19 cellular contexts compared by ENCODE assay signal in the genomic region with DNA sequence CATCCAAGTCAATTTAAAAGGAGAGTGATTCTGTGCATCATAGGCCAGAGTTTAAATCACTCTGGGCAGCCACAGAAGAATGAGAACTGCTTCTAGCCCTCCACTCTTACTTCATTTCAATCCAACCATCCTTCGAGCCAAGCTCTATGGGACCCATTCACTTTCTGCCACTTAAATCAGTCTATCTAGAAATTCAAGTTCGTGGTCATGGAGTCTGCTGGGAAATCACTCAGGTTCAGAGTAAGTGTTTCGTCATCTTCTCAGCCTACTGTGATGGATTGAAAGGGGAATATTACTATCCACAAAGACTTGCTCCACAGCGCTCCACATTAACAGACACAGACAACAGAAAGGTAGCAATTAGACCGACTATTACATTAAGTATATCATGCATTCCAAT. TPM values are rescaled to one million over a fixed set of nuclear protein-coding genes. Genes with fewer than 3 reads are reported as not detected.
"Had no signal": no experiment of that assay in that cellular context is flagged by ENCODE, and none has a peak within 500 bp of the region (broad histone marks: within the 10 kb centered on the region; RNA-seq: fewer than 3 reads in every experiment).

No MANE protein-coding gene starts in this region.

- H3K4me3 ChIP-seq: ascending aorta, dorsolateral prefrontal cortex, left ventricle myocardium inferior, ovary, thyroid gland, vagina had no signal

- H3K27ac Mint-ChIP-seq: activated T-cell treated with anti-CD3 and anti-CD28 coated beads, Interleukin-2, amount 50 U/mL, for 72 hours; endodermal cell; stimulated activated effector memory CD8-positive, alpha-beta T cell treated with anti-CD3 and anti-CD28 coated beads, Interleukin-12 subunit alpha, Interleukin-12 subunit beta, amount 100 ng/mL, for 72 hours; T-helper 17 cell had no signal

- H3K9me3 ChIP-seq: ascending aorta, left ventricle myocardium inferior, ovary, thyroid gland, vagina had no signal

- H3K9me3 Mint-ChIP-seq: activated B cell treated with CpG ODN at 0.5 μM for 24 hours; activated T-cell treated with anti-CD3 and anti-CD28 coated beads, Interleukin-2, amount 50 U/mL, for 72 hours; endodermal cell; naive B cell; stimulated activated effector memory CD8-positive, alpha-beta T cell treated with anti-CD3 and anti-CD28 coated beads, Interleukin-12 subunit alpha, Interleukin-12 subunit beta, amount 100 ng/mL, for 72 hours had no signal

- H3K27ac ChIP-seq: ascending aorta, dorsolateral prefrontal cortex, left ventricle myocardium inferior, ovary, thyroid gland, vagina had no signal

- DNase-seq: activated B cell treated with CpG ODN at 0.5 μM for 24 hours; activated CD8-positive, alpha-beta memory T cell treated with anti-CD3 and anti-CD28 coated beads, Interleukin-2, amount 50 U/mL, for 4 hours; activated gamma-delta T cell treated with Interleukin-2 at 50 U/mL for 16 hours; activated T-cell treated with anti-CD3 and anti-CD28 coated beads, Interleukin-2, amount 50 U/mL, for 72 hours; dorsolateral prefrontal cortex; endodermal cell; erythroblast; hippocampal formation; left ventricle myocardium inferior; naive B cell; ovary; T-helper 17 cell; thyroid gland had no signal

- H3K27me3 ChIP-seq: ascending aorta, dorsolateral prefrontal cortex, ovary, thyroid gland, vagina had no signal

- FAIRE-seq: bronchial epithelial cell had no signal

- H3K4me3 Mint-ChIP-seq: activated B cell treated with CpG ODN at 0.5 μM for 24 hours; activated T-cell treated with anti-CD3 and anti-CD28 coated beads, Interleukin-2, amount 50 U/mL, for 72 hours; endodermal cell; stimulated activated effector memory CD8-positive, alpha-beta T cell treated with anti-CD3 and anti-CD28 coated beads, Interleukin-12 subunit alpha, Interleukin-12 subunit beta, amount 100 ng/mL, for 72 hours; T-helper 17 cell had no signal

- H3K36me3 ChIP-seq: ovary had no signal

- ATAC-seq: activated T-cell treated with anti-CD3 and anti-CD28 coated beads, Interleukin-2, amount 50 U/mL, for 72 hours; stimulated activated effector memory CD8-positive, alpha-beta T cell treated with anti-CD3 and anti-CD28 coated beads, Interleukin-12 subunit alpha, Interleukin-12 subunit beta, amount 100 ng/mL, for 72 hours; T-helper 17 cell had no signal

- H3K27me3 Mint-ChIP-seq: activated B cell treated with CpG ODN at 0.5 μM for 24 hours, naive B cell, T-helper 17 cell had no signal

RNA-seq across cellular contexts. Expression of a gene that starts 9.9 kb away (rescaled TPM):
- total RNA-seq: ascending aorta, bronchial epithelial cell, glomerular endothelial cell, left ventricle myocardium inferior, mononuclear cell, T-helper 17 cell, thyroid gland, vagina had no signal
